ENCODE assay signal across 10 cellular contexts in genomic region chr9:109109962-109110325, GRCh38. TPM values are rescaled to one million over a fixed set of nuclear protein-coding genes. Genes with fewer than 3 reads are reported as not detected.
A peak's percentile ranks its signal among the peaks of the same experiment; 100 is the strongest.
DNase-seq lines count a peak whose midpoint lies in the region; ATAC-seq and TF ChIP-seq lines count a peak whose summit lies in the region.
"Had no signal": no experiment of that assay in that cellular context is flagged by ENCODE, and none has a peak within 500 bp of the region (broad histone marks: within the 10 kb centered on the region; RNA-seq: fewer than 3 reads in every experiment).

No MANE protein-coding gene starts in this region.

- POLR2A ChIA-PET in T-cell (lab: Charles Lee), result interaction anchor here (0.5 to 0.9 kb wide), 4 partner anchors 9 to 209 kb away, joined by 3 to 4 read pairs (median 4); no protein-coding TSS in a partner anchor

- H4K20me1 ChIP-seq in GM23248 (ENCODE audit: insufficient read depth), result peaks cover 6% of the 10 kb centered on the region; the same call in 1 of the 2 replicates

- CTCF ChIA-PET in T-cell (lab: Charles Lee), result interaction anchor here (1.1 to 1.4 kb wide), 3 partner anchors 8 to 10 kb away, joined by 3 read pairs; partner anchors contain the start of gene TMEM245 (in 1 of the 2)

- peaks cover 42% of the 10 kb centered on the region for H3F3A ChIP-seq in GM23248 (ENCODE audit: insufficient read depth)

- peak overlapping the region; percentile 58 to 69 (median 65) for H3K4me3 Mint-ChIP-seq in T-cell

- H3K9me2 ChIP-seq in GM23248 (ENCODE audit: insufficient read depth), result no peaks in the 10 kb centered on the region

- H3K36me3 ChIP-seq in GM23248 (ENCODE audit: low read depth) (no peaks in the 10 kb centered on the region), skeletal muscle satellite cell (ENCODE audit: insufficient read depth, low read length) (peaks cover 5% of the 10 kb centered on the region)

- H3K9me3 ChIP-seq in GM23248 (ENCODE audit: low read depth) (no peaks in the 10 kb centered on the region), skeletal muscle satellite cell (replicated peaks; ENCODE audit: low read length) (no peaks in the 10 kb centered on the region)

- TF ChIP-seq CTCF in fibroblast of the aortic adventitia (IDR thresholded peaks at IDR 0.05; ENCODE audit: insufficient read depth, low read length), result no peak

- peak overlapping the region; percentile 89 to 91 for H3K27ac Mint-ChIP-seq in T-cell

- H3K4me1 ChIP-seq in GM23248 (ENCODE audit: insufficient read depth) (peaks cover 52% of the 10 kb centered on the region), skeletal muscle satellite cell (ENCODE audit: control insufficient read depth, insufficient read depth, low read length) (peaks cover 66% of the 10 kb centered on the region)

- H3K27ac ChIP-seq in GM23248, result peak overlapping the region; percentile 74

- H3K79me2 ChIP-seq in GM23248 (ENCODE audit: insufficient read depth), result peaks cover 92% of the 10 kb centered on the region

- H3K27me3 ChIP-seq in GM23248 (replicated peaks; ENCODE audit: insufficient read depth) (no peaks in the 10 kb centered on the region), skeletal muscle satellite cell (ENCODE audit: control insufficient read depth, insufficient read depth, low read length) (no peaks in the 10 kb centered on the region)

- H3K4me3 ChIP-seq in GM23248 (peak overlapping the region; percentile 61), fibroblast of the aortic adventitia (ENCODE audit: low read depth, low read length) (no peak overlapping the region), skeletal muscle satellite cell (ENCODE audit: low read length) (peak overlapping the region; percentile 57)

- peaks cover 20% of the 10 kb centered on the region for H3K36me3 Mint-ChIP-seq in T-cell

- ATAC-seq in T-cell (replicated peaks in 1 of 4), result no peak
- ATAC-seq in GM19452 (IDR thresholded peaks at IDR 0.05; ENCODE audit: unreplicated experiment), result no peak
- no peak for ATAC-seq in HG03565 (IDR thresholded peaks at IDR 0.05; ENCODE audit: unreplicated experiment)

- H3K4me2 ChIP-seq in GM23248 (ENCODE audit: unreplicated experiment) (peak overlapping the region; percentile 78), skeletal muscle satellite cell (ENCODE audit: low read length) (peak overlapping the region; percentile 81)

- peak overlapping the region; percentile 40 for H3K9ac ChIP-seq in GM23248
- H3K9ac ChIP-seq in skeletal muscle satellite cell (ENCODE audit: low read depth, low read length), result peak overlapping the region; percentile 70

- peaks cover 84 to 89% (median 85%) of the 10 kb centered on the region in 3 donors for H3K4me1 Mint-ChIP-seq in T-cell

- no peaks in the 10 kb centered on the region for H3K9me3 Mint-ChIP-seq in T-cell

- peak overlapping the region; percentile 31; the same call in 1 of the 2 replicates for H2AFZ ChIP-seq in GM23248

- in situ Hi-C loops in GM23248 (cut with MboI), result no loop called here

- no peaks in the 10 kb centered on the region for H3K27me3 Mint-ChIP-seq in T-cell

- no peak for DNase-seq in GM23248
- no peak for DNase-seq in T-cell
- DNase-seq in fibroblast of the aortic adventitia (ENCODE audit: low read depth), result peak; percentile 23
- DNase-seq in GM19240 (ENCODE audit: insufficient read length, low spot score), result no peak
- DNase-seq in NCI-H69 (lab: John Stamatoyannopoulos, UW), result no peak
- DNase-seq: NCI-H2227 treated with DMSO at 0.1 percent for 48 hours had no signal

RNA-seq across cellular contexts. Expression of gene TMEM245, which starts 9.8 kb away (rescaled TPM):
- total RNA-seq in GM23248 (2014; rRNA removed; shearing (Covaris generic)), result 30.2 and 43.8 TPM in 2 replicates
- 20.7 and 20.8 TPM in 2 replicates for polyA plus RNA-seq in GM23248 (2016; fragmentation: Nextera tagmentation; extraction: Ambion mirVana)
- 10 to 100 TPM; 32.5 to 68.1 (median 52.5) TPM for total RNA-seq in T-cell
- 51.2 and 88.9 TPM in 2 replicates for total RNA-seq in fibroblast of the aortic adventitia (ENCODE audit: low replicate concordance)
- 29.3 and 34.2 TPM in 2 replicates for total RNA-seq in skeletal muscle satellite cell (2012; rRNA removed)

RNA-seq across cellular contexts. Expression of gene FRRS1L, which starts 57.1 kb away (rescaled TPM):
- total RNA-seq in GM23248 (2014; rRNA removed; shearing (Covaris generic)), result under 0.01 TPM in 1 of 2 replicates, not detected in the other
- 0.20 TPM in 1 of 2 replicates, not detected in the other for polyA plus RNA-seq in GM23248 (2016; fragmentation: Nextera tagmentation; extraction: Ambion mirVana)
- total RNA-seq in T-cell (under 1 TPM in 1 of 5 donors, not detected in 4; 0.03 TPM), fibroblast of the aortic adventitia (ENCODE audit: low replicate concordance) (0.08 and 0.18 TPM in 2 replicates)
- under 0.01 TPM in 1 of 2 replicates, not detected in the other for total RNA-seq in skeletal muscle satellite cell (2012; rRNA removed)
- polyA plus RNA-seq: liver had no signal
